In the genomic region with DNA sequence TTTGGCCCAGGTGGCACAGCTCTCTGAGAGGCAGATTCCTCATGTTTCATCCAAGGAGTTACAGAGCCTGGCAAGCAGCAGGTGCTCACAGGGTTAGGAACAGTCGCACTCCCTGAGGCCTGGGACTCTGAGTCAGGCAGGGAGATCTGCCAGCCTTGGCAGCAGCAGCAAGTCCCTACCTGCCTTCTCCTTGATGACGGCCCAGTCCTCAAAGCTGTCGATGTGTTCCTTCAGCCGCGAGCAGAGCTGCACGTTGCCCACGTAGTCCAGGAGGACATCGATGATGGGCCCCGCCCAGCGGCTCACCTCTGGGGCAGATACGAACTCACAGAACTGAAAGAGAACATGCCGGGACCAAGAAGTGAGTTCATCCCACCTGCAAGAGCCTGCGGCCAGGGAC, we compare ENCODE assay signal across 21 cellular contexts. TPM values are rescaled to one million over a fixed set of nuclear protein-coding genes. Genes with fewer than 3 reads are reported as not detected.
DNase-seq lines count a peak whose midpoint lies in the region; ATAC-seq, FAIRE-seq and TF ChIP-seq lines count a peak whose summit lies in the region.
"Had no signal": no experiment of that assay in that cellular context is flagged by ENCODE, and none has a peak within 500 bp of the region (broad histone marks: within the 10 kb centered on the region; RNA-seq: fewer than 3 reads in every experiment).

No MANE protein-coding gene starts in this region.

- no peak overlapping the region for H3K27ac Mint-ChIP-seq in CD8-positive, alpha-beta memory T cell
- H3K27ac Mint-ChIP-seq in IgD-negative memory B cell = no peak overlapping the region
- peak overlapping the region in 2 of 9 donors; percentile 5 to 33 for H3K27ac Mint-ChIP-seq in naive thymus-derived CD4-positive, alpha-beta T cell
- H3K27ac Mint-ChIP-seq: activated CD4-positive, alpha-beta T cell treated with anti-CD3 and anti-CD28 coated beads for 36 hours had no signal

- peaks cover 5 to 21% (median 6%) of the 10 kb centered on the region in 3 donors for H3K4me1 Mint-ChIP-seq in CD8-positive, alpha-beta memory T cell
- H3K4me1 Mint-ChIP-seq in IgD-negative memory B cell = peaks cover 6 to 9% (median 9%) of the 10 kb centered on the region in 3 donors
- peaks cover 0 to 30% (median 3%) of the 10 kb centered on the region in 7 donors for H3K4me1 Mint-ChIP-seq in naive thymus-derived CD4-positive, alpha-beta T cell

- H3K4me3 Mint-ChIP-seq in CD8-positive, alpha-beta memory T cell = peak overlapping the region in 5 of 7 donors; percentile 4 to 68 (median 15)
- H3K4me3 Mint-ChIP-seq in IgD-negative memory B cell = peak overlapping the region in 3 of 4 donors; percentile 38 to 66 (median 63)
- H3K4me3 Mint-ChIP-seq in naive thymus-derived CD4-positive, alpha-beta T cell = peak overlapping the region in 8 of 10 donors; percentile 16 to 65 (median 30)
- H3K4me3 Mint-ChIP-seq: activated CD4-positive, alpha-beta T cell treated with anti-CD3 and anti-CD28 coated beads for 36 hours had no signal

- no peaks in the 10 kb centered on the region for H3K9me3 ChIP-seq in CD8-positive, alpha-beta memory T cell (ENCODE audit: low read length)
- H3K9me3 ChIP-seq in naive thymus-derived CD4-positive, alpha-beta T cell (ENCODE audit: control insufficient read depth in 2 of 3, low read length in 3 of 3) = no peaks in the 10 kb centered on the region
- H3K9me3 ChIP-seq in Peyer's patch = no peaks in the 10 kb centered on the region

- H3K27ac ChIP-seq in CD8-positive, alpha-beta memory T cell (ENCODE audit: low read depth, low read length) = no peak overlapping the region
- H3K27ac ChIP-seq in naive thymus-derived CD4-positive, alpha-beta T cell (ENCODE audit: low read depth, low read length) = no peak overlapping the region
- no peak overlapping the region for H3K27ac ChIP-seq in Peyer's patch
- H3K27ac ChIP-seq: SK-N-MC had no signal

- peaks cover 0 to 70% (median 10%) of the 10 kb centered on the region in 3 donors for H3K36me3 Mint-ChIP-seq in CD8-positive, alpha-beta memory T cell
- no peaks in the 10 kb centered on the region for H3K36me3 Mint-ChIP-seq in IgD-negative memory B cell
- H3K36me3 Mint-ChIP-seq in naive thymus-derived CD4-positive, alpha-beta T cell = peaks cover 0 to 22% (median 0%) of the 10 kb centered on the region in 5 donors

- intact Hi-C loops in naive thymus-derived CD4-positive, alpha-beta T cell (cut with micrococcal nuclease) = no loop called here

- no peaks in the 10 kb centered on the region for H3K27me3 ChIP-seq in CD8-positive, alpha-beta memory T cell (ENCODE audit: insufficient read depth, low read length, poor library complexity, severe bottlenecking)
- peaks cover 2% of the 10 kb centered on the region for H3K27me3 ChIP-seq in bronchial epithelial cell (ENCODE audit: control insufficient read depth, insufficient read depth, low read length)
- H3K27me3 ChIP-seq in naive thymus-derived CD4-positive, alpha-beta T cell (ENCODE audit: control insufficient read depth in 2 of 2, insufficient read depth in 2 of 2, low read length in 2 of 2) = no peaks in the 10 kb centered on the region
- no peaks in the 10 kb centered on the region for H3K27me3 ChIP-seq in Peyer's patch

- H3K4me1 ChIP-seq in CD8-positive, alpha-beta memory T cell (ENCODE audit: insufficient read depth, low read length) = no peaks in the 10 kb centered on the region
- peaks cover 4 to 8% of the 10 kb centered on the region in 2 donors for H3K4me1 ChIP-seq in naive thymus-derived CD4-positive, alpha-beta T cell (ENCODE audit: control insufficient read depth in 2 of 2, insufficient read depth in 2 of 2, low read length in 2 of 2)
- H3K4me1 ChIP-seq in Peyer's patch = peaks cover 0 to 13% (median 4%) of the 10 kb centered on the region in 4 donors

- TF ChIP-seq CTCF in bronchial epithelial cell (IDR thresholded peaks at IDR 0.05; ENCODE audit: insufficient read depth, low read length, severe bottlenecking) (no peak), Peyer's patch (IDR thresholded peaks at IDR 0.05) (no peak)

- no peak for TF ChIP-seq POLR2A in Peyer's patch (IDR thresholded peaks at IDR 0.05)

- ATAC-seq in naive thymus-derived CD4-positive, alpha-beta T cell = no peak
- ATAC-seq: activated CD4-positive, alpha-beta T cell treated with anti-CD3 and anti-CD28 coated beads for 36 hours; sciatic nerve; stimulated activated naive CD8-positive, alpha-beta T cell treated with anti-CD3 and anti-CD28 coated beads, Interleukin-15, Interleukin-2, amounts not matched to agents 100 U/mL and 50 U/mL, for 24 hours had no signal

- no peak for DNase-seq in CD8-positive, alpha-beta memory T cell
- DNase-seq in bronchial epithelial cell (ENCODE audit: low read depth) = peak; percentile 99
- no peak for DNase-seq in naive thymus-derived CD4-positive, alpha-beta T cell
- no peak for DNase-seq in Peyer's patch
- DNase-seq in activated T-cell treated with anti-CD3 and anti-CD28 coated beads, Interleukin-2, amount 50 U/mL, for 48 hours = no peak
- no peak for DNase-seq in activated T-cell treated with anti-CD3 and anti-CD28 coated beads, Interleukin-2, amount 50 U/mL, for 1 hour
- no peak for DNase-seq in DMS153 treated with DMSO at 0.1 percent for 48 hours (lab: John Stamatoyannopoulos, UW; ENCODE audit: unreplicated experiment)
- DNase-seq: activated CD4-positive, alpha-beta T cell treated with anti-CD3 and anti-CD28 coated beads for 36 hours; activated effector memory CD4-positive, alpha-beta T cell treated with anti-CD3 and anti-CD28 coated beads, Interleukin-2, amount 50 U/mL, for 16 hours; amniotic stem cell; head of caudate nucleus; Karpas-422; NCI-H1092 treated with DMSO at 0.1 percent for 48 hours; NCI-H2107; stimulated activated naive CD8-positive, alpha-beta T cell treated with anti-CD3 and anti-CD28 coated beads, Interleukin-15, Interleukin-2, amounts not matched to agents 100 U/mL and 50 U/mL, for 24 hours; trophoblast cell had no signal

- peak; percentile 92 for FAIRE-seq in bronchial epithelial cell (lab: Jason Lieb, UNC)

- no peaks in the 10 kb centered on the region for H3K36me3 ChIP-seq in CD8-positive, alpha-beta memory T cell (ENCODE audit: insufficient read depth, low read length)
- H3K36me3 ChIP-seq in bronchial epithelial cell (ENCODE audit: control insufficient read depth, insufficient read depth, low read length) = no peaks in the 10 kb centered on the region
- no peaks in the 10 kb centered on the region for H3K36me3 ChIP-seq in naive thymus-derived CD4-positive, alpha-beta T cell (ENCODE audit: control insufficient read depth in 2 of 3, insufficient read depth in 3 of 3, low read length in 3 of 3)
- no peaks in the 10 kb centered on the region for H3K36me3 ChIP-seq in Peyer's patch

- H3K27me3 Mint-ChIP-seq in CD8-positive, alpha-beta memory T cell = peaks cover 0 to 5% of the 10 kb centered on the region in 2 donors
- H3K27me3 Mint-ChIP-seq in IgD-negative memory B cell = no peaks in the 10 kb centered on the region
- peaks cover 0 to 16% (median 0%) of the 10 kb centered on the region in 5 donors for H3K27me3 Mint-ChIP-seq in naive thymus-derived CD4-positive, alpha-beta T cell

- no peak overlapping the region for H3K4me3 ChIP-seq in CD8-positive, alpha-beta memory T cell (ENCODE audit: low read length)
- no peak overlapping the region for H3K4me3 ChIP-seq in bronchial epithelial cell (ENCODE audit: low read depth, low read length)
- H3K4me3 ChIP-seq in naive thymus-derived CD4-positive, alpha-beta T cell (ENCODE audit: low read length) = no peak overlapping the region
- no peak overlapping the region for H3K4me3 ChIP-seq in Peyer's patch
- H3K4me3 ChIP-seq: lung, SK-N-MC had no signal

- CTCF ChIA-PET in CD8-positive, alpha-beta memory T cell (lab: Charles Lee) = interaction anchor here (0.7 to 21.3 kb wide), 7 partner anchors 34 to 243 kb away, joined by 3 to 945 read pairs (median 7); a partner anchor contains a TSS
- CTCF ChIA-PET in naive thymus-derived CD4-positive, alpha-beta T cell (lab: Charles Lee) = interaction anchor here (0.6 to 11.3 kb wide), 5 partner anchors 30 to 243 kb away, joined by 3 to 388 read pairs (median 3); a partner anchor contains a TSS

- H3K9me3 Mint-ChIP-seq in CD8-positive, alpha-beta memory T cell = no peaks in the 10 kb centered on the region
- no peaks in the 10 kb centered on the region for H3K9me3 Mint-ChIP-seq in IgD-negative memory B cell
- H3K9me3 Mint-ChIP-seq in naive thymus-derived CD4-positive, alpha-beta T cell = no peaks in the 10 kb centered on the region

- POLR2A ChIA-PET in CD8-positive, alpha-beta memory T cell (lab: Charles Lee) = interaction anchor here (0.6 to 0.7 kb wide), 2 partner anchors 62 to 109 kb away, joined by 3 to 8 read pairs; no protein-coding TSS in a partner anchor
- POLR2A ChIA-PET in naive thymus-derived CD4-positive, alpha-beta T cell (lab: Charles Lee) = no interaction called here

RNA-seq across cellular contexts. Expression of a gene that starts 10.4 kb away (rescaled TPM):
- total RNA-seq in CD8-positive, alpha-beta memory T cell = not detected
- polyA plus RNA-seq in CD8-positive, alpha-beta memory T cell = not detected
- polyA plus RNA-seq in IgD-negative memory B cell = not detected
- total RNA-seq in bronchial epithelial cell = not detected in 2 replicates
- not detected for total RNA-seq in naive thymus-derived CD4-positive, alpha-beta T cell
- polyA plus RNA-seq in naive thymus-derived CD4-positive, alpha-beta T cell = not detected
- not detected for total RNA-seq in Peyer's patch
- total RNA-seq: activated CD4-positive, alpha-beta T cell treated with anti-CD3 and anti-CD28 coated beads for 36 hours; osteocyte; sciatic nerve had no signal

RNA-seq across cellular contexts. Expression of a gene that starts 38.9 kb away (rescaled TPM):
- 10 to 100 TPM; 93.5 to 98.0 TPM for total RNA-seq in CD8-positive, alpha-beta memory T cell
- polyA plus RNA-seq in CD8-positive, alpha-beta memory T cell = 4.8 TPM
- polyA plus RNA-seq in IgD-negative memory B cell = 3.8 TPM
- 0.13 and 0.26 TPM in 2 replicates for total RNA-seq in bronchial epithelial cell
- total RNA-seq in naive thymus-derived CD4-positive, alpha-beta T cell = 10 to 100 TPM in 1 of 5 experiments, 1 to 10 TPM in 2, under 1 TPM in 2; 0.32 to 63.1 (median 1.4) TPM
- not detected for polyA plus RNA-seq in naive thymus-derived CD4-positive, alpha-beta T cell
- 10 to 100 TPM in 1 of 4 donors, 1 to 10 TPM in 3; 3.2 to 32.2 (median 5.4) TPM for total RNA-seq in Peyer's patch

RNA-seq across cellular contexts. Expression of a gene that starts 59.6 kb away (rescaled TPM):
- not detected for total RNA-seq in CD8-positive, alpha-beta memory T cell
- not detected for polyA plus RNA-seq in CD8-positive, alpha-beta memory T cell
- not detected for polyA plus RNA-seq in IgD-negative memory B cell
- total RNA-seq in bronchial epithelial cell = not detected in 2 replicates
- not detected for total RNA-seq in naive thymus-derived CD4-positive, alpha-beta T cell
- polyA plus RNA-seq in naive thymus-derived CD4-positive, alpha-beta T cell = not detected
- total RNA-seq in Peyer's patch = not detected
- total RNA-seq: lung, osteocyte, sciatic nerve had no signal
- polyA plus RNA-seq: lung had no signal
